In genomic region chr4:63029380-63029779, GRCh38 we compare ENCODE assay signal across 11 cellular contexts.
"Had no signal": no experiment of that assay in that cellular context is flagged by ENCODE, and none has a peak within 500 bp of the region (broad histone marks: within the 10 kb centered on the region; RNA-seq: fewer than 3 reads in every experiment).

No MANE protein-coding gene starts in this region.

- H3K27ac ChIP-seq: GM23248 had no signal

- H3K4me1 Mint-ChIP-seq: GM23338, H9 had no signal

- DNase-seq: GM23248, GOT3, H7, H9, HCEC 1CT, HFFc6 had no signal

- H3K9me3 ChIP-seq: HAP-1 had no signal

- H3K4me3 ChIP-seq: GM23248, GM23338, HAP-1 had no signal

- ATAC-seq: GM23338, HCT116 had no signal

- H3K4me1 ChIP-seq: HAP-1 had no signal

- H3K4me2 ChIP-seq: GM23338 had no signal

- H2AFZ ChIP-seq: GM23248, GM23338 had no signal

- FAIRE-seq: H1, H54 had no signal

- H3K9ac ChIP-seq: GM23248 had no signal

- H3K9me3 Mint-ChIP-seq: GM23338 had no signal

- H3K27ac Mint-ChIP-seq: GM23338, H9, HFFc6 had no signal

- H3K36me3 ChIP-seq: HAP-1 had no signal

- H3K4me3 Mint-ChIP-seq: GM23338, H9, HFFc6 had no signal
